Comparison of ENCODE assay signal across 22 cellular contexts in the genomic region with DNA sequence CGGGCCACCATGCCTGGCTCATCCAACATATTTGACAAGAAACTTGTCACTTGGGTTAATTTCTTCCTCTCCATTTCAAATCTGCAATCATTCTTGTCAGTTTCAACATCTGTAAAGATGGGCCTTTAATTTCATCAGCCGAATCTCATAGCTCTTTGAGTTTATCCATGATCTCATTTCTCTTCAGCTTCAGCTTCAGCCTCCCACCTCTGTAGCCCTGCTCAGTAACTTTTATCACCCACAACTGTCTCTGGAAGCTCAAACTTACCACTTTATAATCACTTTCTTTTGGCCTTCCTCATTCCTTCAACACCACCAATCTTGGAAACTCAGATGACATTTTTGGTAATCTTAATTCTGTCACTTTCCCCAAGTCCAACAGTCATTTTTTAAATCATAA.
"Had no signal": no experiment of that assay in that cellular context is flagged by ENCODE, and none has a peak within 500 bp of the region (broad histone marks: within the 10 kb centered on the region; RNA-seq: fewer than 3 reads in every experiment).

No MANE protein-coding gene starts in this region.

- H3K27ac ChIP-seq: KMS-11, RWPE1, SJCRH30 had no signal

- FAIRE-seq: HepG2 had no signal

- ATAC-seq: HepG2, Panc1, PC-3 had no signal

- DNase-seq: IMR-90, Kasumi-1, MM.1S, NCI-H1092 treated with DMSO at 0.1 percent for 48 hours, NCI-H1436, NCI-H187, NCI-H2029, NCI-H2081 treated with DMSO at 0.1 percent for 48 hours, NCI-H2171, NCI-H226, NCI-H446, NCI-H510A, NCI-H524 treated with DMSO at 0.1 percent for 48 hours, NCI-H69, NCI-H774, PC-3, SHP77 treated with DMSO at 0.1 percent for 48 hours, SJCRH30 had no signal

- H3K4me3 ChIP-seq: SJCRH30 had no signal

- H3K9ac ChIP-seq: KMS-11 had no signal

- H3K4me2 ChIP-seq: KMS-11 had no signal

- H3K9me3 ChIP-seq: SJCRH30 had no signal

- H3K27me3 ChIP-seq: SJCRH30 had no signal

- H3K36me3 ChIP-seq: SJCRH30 had no signal
